ENCODE assay signal across 33 cellular contexts in genomic region chr3:78687520-78687919, GRCh38.
"Had no signal": no experiment of that assay in that cellular context is flagged by ENCODE, and none has a peak within 500 bp of the region (broad histone marks: within the 10 kb centered on the region; RNA-seq: fewer than 3 reads in every experiment).

No MANE protein-coding gene starts in this region.

- FAIRE-seq: astrocyte, bronchial epithelial cell had no signal

- H3K4me3 ChIP-seq: adrenal gland, ascending aorta, body of pancreas, breast epithelium, cardiac muscle cell had no signal

- H3K27me3 ChIP-seq: adrenal gland, ascending aorta, brain microvascular endothelial cell, breast epithelium, cardiac muscle cell had no signal

- H3K27ac ChIP-seq: adrenal gland, ascending aorta, body of pancreas, brain microvascular endothelial cell, breast epithelium, cardiac muscle cell had no signal

- H3K4me1 ChIP-seq: adrenal gland, ascending aorta, body of pancreas, breast epithelium had no signal

- H3K36me3 ChIP-seq: adrenal gland, ascending aorta, brain microvascular endothelial cell, breast epithelium had no signal

- DNase-seq: activated effector memory CD4-positive, alpha-beta T cell treated with anti-CD3 and anti-CD28 coated beads, Interleukin-2, amount 50 U/mL, for 16 hours; activated effector memory CD4-positive, alpha-beta T cell treated with Interleukin-2 at 50 U/mL for 16 hours; activated gamma-delta T cell; activated gamma-delta T cell treated with Interleukin-2 at 50 U/mL for 16 hours; activated naive CD4-positive, alpha-beta T cell; activated naive CD4-positive, alpha-beta T cell treated with anti-CD3 and anti-CD28 coated beads for 36 hours; activated naive CD4-positive, alpha-beta T cell treated with anti-CD3 and anti-CD28 coated beads, Interleukin-2, amount 10 ng/mL, durations not matched to agents 7 days and 5 days; activated naive CD4-positive, alpha-beta T cell treated with anti-CD3 and anti-CD28 coated beads, Interleukin-2, amount 50 U/mL, for 16 hours; activated naive CD4-positive, alpha-beta T cell treated with Interleukin-2 at 50 U/mL for 16 hours; activated naive CD8-positive, alpha-beta T cell treated with anti-CD3 and anti-CD28 coated beads for 36 hours; activated naive CD8-positive, alpha-beta T cell treated with anti-CD3 and anti-CD28 coated beads, Interleukin-2, amount 10 ng/mL, durations not matched to agents 7 days and 5 days; activated naive CD8-positive, alpha-beta T cell treated with anti-CD3 and anti-CD28 coated beads, Interleukin-2, amount 50 U/mL, for 24 hours; activated T-cell treated with anti-CD3 and anti-CD28 coated beads, Interleukin-2, amount 50 U/mL, for 24 hours; activated T-cell treated with anti-CD3 and anti-CD28 coated beads, Interleukin-2, amount 50 U/mL, for 4 hours; activated T-cell treated with anti-CD3 and anti-CD28 coated beads, Interleukin-2, amount 50 U/mL, for 48 hours; activated T-cell treated with anti-CD3 and anti-CD28 coated beads, Interleukin-2, amount 50 U/mL, for 72 hours; adrenal gland; amniotic stem cell; amygdala; anterior cingulate cortex; aorta; body of pancreas; brain microvascular endothelial cell; caudate nucleus; central memory CD4-positive, alpha-beta T cell; cerebellar nuclear complex had no signal

- ATAC-seq: activated naive CD4-positive, alpha-beta T cell treated with anti-CD3 and anti-CD28 coated beads, Interleukin-2, amount 50 U/mL, for 72 hours; activated naive CD8-positive, alpha-beta T cell treated with anti-CD3 and anti-CD28 coated beads, Interleukin-2, amount 50 U/mL, for 24 hours; activated T-cell treated with anti-CD3 and anti-CD28 coated beads, Interleukin-2, amount 50 U/mL, for 4 hours; activated T-cell treated with anti-CD3 and anti-CD28 coated beads, Interleukin-2, amount 50 U/mL, for 72 hours; activated T-helper 17 cell treated with anti-CD3 and anti-CD28 coated beads, Interleukin-2, amount 50 U/mL, for 72 hours; body of pancreas had no signal

- H3K9me3 ChIP-seq: adrenal gland, ascending aorta, body of pancreas, breast epithelium had no signal
